ENCODE assay signal across 29 cellular contexts in genomic region chr3:180747805-180748361, GRCh38.
DNase-seq lines count a peak whose midpoint lies in the region; ATAC-seq and TF ChIP-seq lines count a peak whose summit lies in the region.
"Had no signal": no experiment of that assay in that cellular context is flagged by ENCODE, and none has a peak within 500 bp of the region (broad histone marks: within the 10 kb centered on the region; RNA-seq: fewer than 3 reads in every experiment).

No MANE protein-coding gene starts in this region.

- H3K27ac Mint-ChIP-seq in activated naive CD4-positive, alpha-beta T cell treated with anti-CD3 and anti-CD28 coated beads for 36 hours = no peak overlapping the region
- H3K27ac Mint-ChIP-seq: activated naive CD4-positive, alpha-beta T cell treated with anti-CD3 and anti-CD28 coated beads, Interleukin-2, amount 50 U/mL, for 24 hours; activated T-helper 1 cell treated with anti-CD3 and anti-CD28 coated beads, Interleukin-12 subunit alpha, Interleukin-12 subunit beta, Interleukin-2, Interleukin-4 antibody, amounts not matched to agents 30 ng/mL and 10 ng/mL and 1 ng/mL, durations not matched to agents 14 hours and 24 hours and 36 hours; CD4-positive, CD25-positive, alpha-beta regulatory T cell; IgD-negative memory B cell; nephron; stimulated activated naive CD8-positive, alpha-beta T cell treated with anti-CD3 and anti-CD28 coated beads, Interleukin-15, Interleukin-2, amounts not matched to agents 100 ng/mL and 50 ng/mL, for 24 hours; T-helper 1 cell treated with Interleukin-12 subunit alpha and Interleukin-12 subunit beta and Interleukin-4 antibody, amounts not matched to agents 30 μg/mL and 1 μg/mL, for 36 hours had no signal

- DNase-seq in NCI-H1436 (lab: John Stamatoyannopoulos, UW) (peak; percentile 33), NCI-H1436 treated with DMSO at 0.1 percent for 48 hours (lab: John Stamatoyannopoulos, UW) (no peak), NCI-H187 treated with DMSO at 0.1 percent for 48 hours (lab: John Stamatoyannopoulos, UW) (peak; percentile 72), NCI-H345 (lab: John Stamatoyannopoulos, UW) (peak; percentile 91), left lobe of liver (ENCODE audit: low spot score) (no peak), suprapubic skin (ENCODE audit: low spot score in 2 of 2) (no peak)
- no peak for DNase-seq in activated naive CD4-positive, alpha-beta T cell treated with anti-CD3 and anti-CD28 coated beads for 36 hours
- DNase-seq: activated CD4-positive, alpha-beta T cell treated with anti-CD3 and anti-CD28 coated beads, Interleukin-2, amount 50 U/mL, for 48 hours; activated CD8-positive, alpha-beta memory T cell treated with anti-CD3 and anti-CD28 coated beads, Interleukin-2, amount 50 U/mL, for 4 hours; CD4-positive, CD25-positive, alpha-beta regulatory T cell; colonic mucosa; DMS79; effector CD8-positive, alpha-beta T cell; GF-D8; heart left ventricle; mucosa of descending colon; NCI-H1694; NCI-H524 treated with DMSO at 0.1 percent for 48 hours had no signal

- no peak for TF ChIP-seq POLR2A in suprapubic skin (IDR thresholded peaks at IDR 0.05)

- CTCF ChIA-PET in activated naive CD4-positive, alpha-beta T cell treated with anti-CD3 and anti-CD28 coated beads for 36 hours (lab: Charles Lee) = no interaction called here

- H3K9me3 Mint-ChIP-seq in activated naive CD4-positive, alpha-beta T cell treated with anti-CD3 and anti-CD28 coated beads for 36 hours = no peaks in the 10 kb centered on the region
- H3K9me3 Mint-ChIP-seq: activated naive CD4-positive, alpha-beta T cell treated with anti-CD3 and anti-CD28 coated beads, Interleukin-2, amount 50 U/mL, for 24 hours; activated T-helper 1 cell treated with anti-CD3 and anti-CD28 coated beads, Interleukin-12 subunit alpha, Interleukin-12 subunit beta, Interleukin-2, Interleukin-4 antibody, amounts not matched to agents 30 ng/mL and 10 ng/mL and 1 ng/mL, durations not matched to agents 14 hours and 24 hours and 36 hours; CD4-positive, CD25-positive, alpha-beta regulatory T cell; IgD-negative memory B cell; nephron; stimulated activated naive CD8-positive, alpha-beta T cell treated with anti-CD3 and anti-CD28 coated beads, Interleukin-15, Interleukin-2, amounts not matched to agents 100 ng/mL and 50 ng/mL, for 24 hours; T-helper 1 cell treated with Interleukin-12 subunit alpha and Interleukin-12 subunit beta and Interleukin-4 antibody, amounts not matched to agents 30 μg/mL and 1 μg/mL, for 36 hours had no signal

- WGBS in suprapubic skin = 52% methylated on average over 1 of the region's 1 CpG

- H3K27me3 Mint-ChIP-seq in activated naive CD4-positive, alpha-beta T cell treated with anti-CD3 and anti-CD28 coated beads for 36 hours (ENCODE audit: low read depth) = peaks cover 11% of the 10 kb centered on the region
- H3K27me3 Mint-ChIP-seq: CD4-positive, CD25-positive, alpha-beta regulatory T cell; IgD-negative memory B cell had no signal

- no peaks in the 10 kb centered on the region for H3K27me3 ChIP-seq in suprapubic skin
- H3K27me3 ChIP-seq: colonic mucosa, heart left ventricle, vagina had no signal

- no peak for TF ChIP-seq CTCF in suprapubic skin (IDR thresholded peaks at IDR 0.05)

- no peak overlapping the region for H3K27ac ChIP-seq in suprapubic skin
- H3K27ac ChIP-seq: colonic mucosa, heart left ventricle, RWPE1, vagina had no signal

- no peaks in the 10 kb centered on the region for H3K4me1 ChIP-seq in suprapubic skin
- H3K4me1 ChIP-seq: colonic mucosa, HAP-1, vagina had no signal

- H3K36me3 ChIP-seq in suprapubic skin = no peaks in the 10 kb centered on the region
- H3K36me3 ChIP-seq: colonic mucosa, HAP-1, heart left ventricle, vagina had no signal

- no peaks in the 10 kb centered on the region for H3K9me3 ChIP-seq in suprapubic skin
- H3K9me3 ChIP-seq: colonic mucosa, HAP-1, heart left ventricle, mucosa of descending colon, vagina had no signal

- no peaks in the 10 kb centered on the region for H3K36me3 Mint-ChIP-seq in activated naive CD4-positive, alpha-beta T cell treated with anti-CD3 and anti-CD28 coated beads for 36 hours (ENCODE audit: low read depth)
- H3K36me3 Mint-ChIP-seq: activated naive CD4-positive, alpha-beta T cell treated with anti-CD3 and anti-CD28 coated beads, Interleukin-2, amount 50 U/mL, for 24 hours; CD4-positive, CD25-positive, alpha-beta regulatory T cell had no signal

- H3K4me1 Mint-ChIP-seq in activated naive CD4-positive, alpha-beta T cell treated with anti-CD3 and anti-CD28 coated beads for 36 hours (ENCODE audit: low read depth) = no peaks in the 10 kb centered on the region
- H3K4me1 Mint-ChIP-seq: activated naive CD4-positive, alpha-beta T cell treated with anti-CD3 and anti-CD28 coated beads, Interleukin-2, amount 50 U/mL, for 24 hours; CD4-positive, CD25-positive, alpha-beta regulatory T cell; nephron had no signal

- H3K4me3 ChIP-seq in suprapubic skin = no peak overlapping the region
- H3K4me3 ChIP-seq: colonic mucosa, HAP-1, heart left ventricle, mucosa of descending colon, vagina had no signal

- ATAC-seq in left lobe of liver = peak; percentile 17
- ATAC-seq in GM19463 (IDR thresholded peaks at IDR 0.05; ENCODE audit: unreplicated experiment) = no peak
- ATAC-seq: activated CD4-positive, CD25-positive, alpha-beta regulatory T cell treated with anti-CD3 and anti-CD28 coated beads, Interleukin-2, amount 50 U/mL, for 24 hours; heart left ventricle; mucosa of descending colon had no signal

- H3K4me3 Mint-ChIP-seq in activated naive CD4-positive, alpha-beta T cell treated with anti-CD3 and anti-CD28 coated beads for 36 hours = no peak overlapping the region
- H3K4me3 Mint-ChIP-seq: activated naive CD4-positive, alpha-beta T cell treated with anti-CD3 and anti-CD28 coated beads, Interleukin-2, amount 50 U/mL, for 24 hours; activated T-helper 1 cell treated with anti-CD3 and anti-CD28 coated beads, Interleukin-12 subunit alpha, Interleukin-12 subunit beta, Interleukin-2, Interleukin-4 antibody, amounts not matched to agents 30 ng/mL and 10 ng/mL and 1 ng/mL, durations not matched to agents 14 hours and 24 hours and 36 hours; CD4-positive, CD25-positive, alpha-beta regulatory T cell; nephron; stimulated activated naive CD8-positive, alpha-beta T cell treated with anti-CD3 and anti-CD28 coated beads, Interleukin-15, Interleukin-2, amounts not matched to agents 100 ng/mL and 50 ng/mL, for 24 hours; T-helper 1 cell treated with Interleukin-12 subunit alpha and Interleukin-12 subunit beta and Interleukin-4 antibody, amounts not matched to agents 30 μg/mL and 1 μg/mL, for 36 hours had no signal

- TF ChIP-seq EP300 in suprapubic skin (IDR thresholded peaks at IDR 0.05) = no peak

- intact Hi-C loops in activated naive CD4-positive, alpha-beta T cell treated with anti-CD3 and anti-CD28 coated beads for 36 hours (cut with micrococcal nuclease) = no loop called here

Comparison
In these comparisons a context has a peak if more than half of its experiments do, and no peak if none do; other contexts are left out.
1. DNase-seq: peak in NCI-H1436 (single experiment), NCI-H187 treated with DMSO at 0.1 percent for 48 hours (single experiment) and NCI-H345 (single experiment); none in NCI-H1436 treated with DMSO at 0.1 percent for 48 hours (single experiment), left lobe of liver (single experiment), suprapubic skin (0 of 2) and activated naive CD4-positive, alpha-beta T cell treated with anti-CD3 and anti-CD28 coated beads for 36 hours (single experiment).